5 cellular contexts compared by ENCODE assay signal in the genomic region with DNA sequence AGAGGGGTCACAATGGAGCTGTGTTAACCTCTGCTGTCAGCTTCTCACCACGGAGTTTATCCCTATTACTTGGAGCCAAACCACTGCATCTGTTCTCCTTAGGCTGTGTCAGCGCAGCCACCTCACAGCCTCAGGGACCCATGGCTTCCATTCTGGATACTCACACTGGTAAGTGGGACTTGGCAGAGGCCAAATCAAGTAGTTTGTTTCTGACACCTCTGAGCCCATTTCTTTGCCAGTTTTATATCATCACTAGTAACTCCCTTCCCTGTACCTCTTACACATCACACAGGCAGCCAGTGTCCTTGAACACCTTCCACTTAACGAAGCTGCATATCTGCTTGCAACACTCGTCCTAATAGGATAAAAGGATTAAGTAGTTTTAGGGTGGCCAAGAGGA. TPM values are rescaled to one million over a fixed set of nuclear protein-coding genes. Genes with fewer than 3 reads are reported as not detected.
"Had no signal": no experiment of that assay in that cellular context is flagged by ENCODE, and none has a peak within 500 bp of the region (broad histone marks: within the 10 kb centered on the region; RNA-seq: fewer than 3 reads in every experiment).

No MANE protein-coding gene starts in this region.

RNA-seq across cellular contexts. Expression of a gene that starts 58.9 kb away (rescaled TPM):
- total RNA-seq: M059J, PC-3, Peyer's patch, SJSA1 had no signal
- polyA plus RNA-seq: SK-N-SH had no signal
